Comparison of ENCODE assay signal across 1 cellular context in the genomic region with DNA sequence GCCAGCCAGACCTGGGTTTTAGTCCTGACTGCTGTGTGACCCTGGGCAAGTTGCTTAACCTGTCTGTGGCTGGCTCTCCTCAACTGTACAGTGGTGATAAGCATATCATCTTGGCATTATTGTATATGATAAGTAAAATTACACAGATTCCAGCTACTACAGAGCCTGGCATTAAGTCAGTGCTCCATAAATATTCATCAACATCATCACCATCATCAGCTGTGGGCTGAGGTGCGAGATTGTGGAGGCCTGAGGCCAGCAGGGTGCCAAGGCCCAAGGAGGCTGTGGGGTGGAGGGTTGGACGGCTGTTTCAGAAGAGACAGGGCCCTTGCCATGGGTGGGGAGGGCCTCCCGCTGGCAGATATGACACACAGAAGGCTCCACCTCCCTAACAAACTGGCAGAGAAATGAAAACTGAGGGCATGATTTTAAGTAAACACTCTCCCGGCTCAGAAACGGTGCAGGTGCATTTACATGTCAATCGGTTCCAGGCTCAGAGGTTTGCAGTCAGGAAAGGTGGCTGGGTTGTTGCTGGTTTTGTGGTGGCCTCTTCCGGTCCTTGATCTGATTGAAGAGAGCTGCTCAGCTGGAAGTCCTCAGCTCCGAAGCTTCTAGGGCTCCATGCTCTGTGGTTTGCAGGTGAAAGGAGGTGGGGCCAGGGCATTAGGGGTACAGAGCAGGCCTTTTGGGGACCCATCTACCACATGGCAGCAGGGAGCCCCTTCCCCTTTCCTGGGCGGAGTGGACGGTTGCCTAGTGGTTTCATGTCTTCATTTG.
TF ChIP-seq lines count a peak whose summit lies in the region.

No MANE protein-coding gene starts in this region.

TF ChIP-seq in HEK293, 187 proteins besides CTCF, POLR2A, EP300 and RAD21 (continued from another document):
- no peak for TF ChIP-seq TRIM28 (IDR thresholded peaks at IDR 0.05; ENCODE audit: borderline replicate concordance, low read length)
- TF ChIP-seq ZNF266 (tag by site-specific recombination; IDR thresholded peaks at IDR 0.05; ENCODE audit: low read depth), result no peak
- TF ChIP-seq KLF7 (tag by site-specific recombination; IDR thresholded peaks at IDR 0.05; ENCODE audit: borderline replicate concordance), result no peak
- no peak for TF ChIP-seq ZNF311 (tag by site-specific recombination; IDR thresholded peaks at IDR 0.05; ENCODE audit: borderline replicate concordance)
- no peak for TF ChIP-seq ZNF146 (tag by site-specific recombination; IDR thresholded peaks at IDR 0.05)
- no peak for TF ChIP-seq ZNF558 (tag by site-specific recombination; IDR thresholded peaks at IDR 0.05)
- peak; percentile 91 for TF ChIP-seq WT1 (tag by site-specific recombination; IDR thresholded peaks at IDR 0.05)
- TF ChIP-seq ZNF157 (tag by site-specific recombination; IDR thresholded peaks at IDR 0.05), result no peak
- no peak for TF ChIP-seq ZSCAN16 (tag by site-specific recombination; IDR thresholded peaks at IDR 0.05)
- TF ChIP-seq, protein P1, sequence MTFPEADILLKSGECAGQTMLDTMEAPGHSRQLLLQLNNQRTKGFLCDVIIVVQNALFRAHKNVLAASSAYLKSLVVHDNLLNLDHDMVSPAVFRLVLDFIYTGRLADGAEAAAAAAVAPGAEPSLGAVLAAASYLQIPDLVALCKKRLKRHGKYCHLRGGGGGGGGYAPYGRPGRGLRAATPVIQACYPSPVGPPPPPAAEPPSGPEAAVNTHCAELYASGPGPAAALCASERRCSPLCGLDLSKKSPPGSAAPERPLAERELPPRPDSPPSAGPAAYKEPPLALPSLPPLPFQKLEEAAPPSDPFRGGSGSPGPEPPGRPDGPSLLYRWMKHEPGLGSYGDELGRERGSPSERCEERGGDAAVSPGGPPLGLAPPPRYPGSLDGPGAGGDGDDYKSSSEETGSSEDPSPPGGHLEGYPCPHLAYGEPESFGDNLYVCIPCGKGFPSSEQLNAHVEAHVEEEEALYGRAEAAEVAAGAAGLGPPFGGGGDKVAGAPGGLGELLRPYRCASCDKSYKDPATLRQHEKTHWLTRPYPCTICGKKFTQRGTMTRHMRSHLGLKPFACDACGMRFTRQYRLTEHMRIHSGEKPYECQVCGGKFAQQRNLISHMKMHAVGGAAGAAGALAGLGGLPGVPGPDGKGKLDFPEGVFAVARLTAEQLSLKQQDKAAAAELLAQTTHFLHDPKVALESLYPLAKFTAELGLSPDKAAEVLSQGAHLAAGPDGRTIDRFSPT (tag by site-specific recombination; IDR thresholded peaks at IDR 0.05), result no peak
- TF ChIP-seq, protein P2, sequence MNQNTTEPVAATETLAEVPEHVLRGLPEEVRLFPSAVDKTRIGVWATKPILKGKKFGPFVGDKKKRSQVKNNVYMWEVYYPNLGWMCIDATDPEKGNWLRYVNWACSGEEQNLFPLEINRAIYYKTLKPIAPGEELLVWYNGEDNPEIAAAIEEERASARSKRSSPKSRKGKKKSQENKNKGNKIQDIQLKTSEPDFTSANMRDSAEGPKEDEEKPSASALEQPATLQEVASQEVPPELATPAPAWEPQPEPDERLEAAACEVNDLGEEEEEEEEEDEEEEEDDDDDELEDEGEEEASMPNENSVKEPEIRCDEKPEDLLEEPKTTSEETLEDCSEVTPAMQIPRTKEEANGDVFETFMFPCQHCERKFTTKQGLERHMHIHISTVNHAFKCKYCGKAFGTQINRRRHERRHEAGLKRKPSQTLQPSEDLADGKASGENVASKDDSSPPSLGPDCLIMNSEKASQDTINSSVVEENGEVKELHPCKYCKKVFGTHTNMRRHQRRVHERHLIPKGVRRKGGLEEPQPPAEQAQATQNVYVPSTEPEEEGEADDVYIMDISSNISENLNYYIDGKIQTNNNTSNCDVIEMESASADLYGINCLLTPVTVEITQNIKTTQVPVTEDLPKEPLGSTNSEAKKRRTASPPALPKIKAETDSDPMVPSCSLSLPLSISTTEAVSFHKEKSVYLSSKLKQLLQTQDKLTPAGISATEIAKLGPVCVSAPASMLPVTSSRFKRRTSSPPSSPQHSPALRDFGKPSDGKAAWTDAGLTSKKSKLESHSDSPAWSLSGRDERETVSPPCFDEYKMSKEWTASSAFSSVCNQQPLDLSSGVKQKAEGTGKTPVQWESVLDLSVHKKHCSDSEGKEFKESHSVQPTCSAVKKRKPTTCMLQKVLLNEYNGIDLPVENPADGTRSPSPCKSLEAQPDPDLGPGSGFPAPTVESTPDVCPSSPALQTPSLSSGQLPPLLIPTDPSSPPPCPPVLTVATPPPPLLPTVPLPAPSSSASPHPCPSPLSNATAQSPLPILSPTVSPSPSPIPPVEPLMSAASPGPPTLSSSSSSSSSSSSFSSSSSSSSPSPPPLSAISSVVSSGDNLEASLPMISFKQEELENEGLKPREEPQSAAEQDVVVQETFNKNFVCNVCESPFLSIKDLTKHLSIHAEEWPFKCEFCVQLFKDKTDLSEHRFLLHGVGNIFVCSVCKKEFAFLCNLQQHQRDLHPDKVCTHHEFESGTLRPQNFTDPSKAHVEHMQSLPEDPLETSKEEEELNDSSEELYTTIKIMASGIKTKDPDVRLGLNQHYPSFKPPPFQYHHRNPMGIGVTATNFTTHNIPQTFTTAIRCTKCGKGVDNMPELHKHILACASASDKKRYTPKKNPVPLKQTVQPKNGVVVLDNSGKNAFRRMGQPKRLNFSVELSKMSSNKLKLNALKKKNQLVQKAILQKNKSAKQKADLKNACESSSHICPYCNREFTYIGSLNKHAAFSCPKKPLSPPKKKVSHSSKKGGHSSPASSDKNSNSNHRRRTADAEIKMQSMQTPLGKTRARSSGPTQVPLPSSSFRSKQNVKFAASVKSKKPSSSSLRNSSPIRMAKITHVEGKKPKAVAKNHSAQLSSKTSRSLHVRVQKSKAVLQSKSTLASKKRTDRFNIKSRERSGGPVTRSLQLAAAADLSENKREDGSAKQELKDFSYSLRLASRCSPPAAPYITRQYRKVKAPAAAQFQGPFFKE (tag by site-specific recombination; IDR thresholded peaks at IDR 0.05; ENCODE audit: borderline replicate concordance), result no peak
- no peak for TF ChIP-seq ZNF433 (tag by site-specific recombination; IDR thresholded peaks at IDR 0.05; ENCODE audit: low read depth)
- TF ChIP-seq ZNF747 (tag by site-specific recombination; IDR thresholded peaks at IDR 0.05), result no peak
- TF ChIP-seq ZNF510 (tag by site-specific recombination; IDR thresholded peaks at IDR 0.05; ENCODE audit: insufficient replicate concordance), result no peak
- 0 out of 2 replicates have a peak, but pooled peaks have one; percentile 10 for TF ChIP-seq ZNF660 (tag by site-specific recombination; IDR thresholded peaks at IDR 0.05)
- no peak for TF ChIP-seq ZNF223 (tag by site-specific recombination; IDR thresholded peaks at IDR 0.05)
- TF ChIP-seq ZFP37 (tag by site-specific recombination; IDR thresholded peaks at IDR 0.05), result no peak
- TF ChIP-seq ZNF701 (tag by site-specific recombination; IDR thresholded peaks at IDR 0.05), result no peak
- TF ChIP-seq PRDM1 (tag by site-specific recombination; IDR thresholded peaks at IDR 0.05), result no peak
- peak; percentile 40; the same call in 1 of the 2 replicates for TF ChIP-seq ZNF629 (tag by site-specific recombination; IDR thresholded peaks at IDR 0.05)
